ENCODE assay signal across 9 cellular contexts in the genomic region with DNA sequence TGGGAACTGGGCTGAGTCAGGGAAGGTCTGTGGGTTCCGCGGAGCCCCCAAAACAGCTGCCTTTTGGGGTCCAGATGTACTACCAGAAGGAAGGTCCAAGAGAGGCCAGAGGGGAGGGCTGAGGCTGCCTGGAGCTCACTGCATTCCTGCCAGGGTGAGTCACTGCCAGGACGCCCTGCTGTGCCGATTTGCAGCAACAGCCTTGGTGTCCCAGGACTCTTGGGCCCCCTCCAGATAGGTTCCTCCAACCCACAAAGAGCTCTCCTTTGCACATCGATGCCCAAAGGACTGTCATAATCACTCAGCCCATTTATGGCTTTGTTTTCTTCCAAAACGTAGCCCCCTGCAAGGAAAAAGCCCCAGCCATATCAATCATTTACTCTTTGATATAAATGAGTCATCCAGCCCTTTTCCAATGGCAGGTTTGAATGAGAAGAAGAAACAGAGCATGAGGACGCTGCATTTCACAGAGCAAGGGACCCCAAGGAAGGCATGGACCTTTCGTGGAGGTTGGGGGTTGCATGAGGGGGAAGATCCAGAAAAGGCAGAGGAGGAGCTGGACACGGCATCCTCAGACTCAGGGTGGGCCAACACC. TPM values are rescaled to one million over a fixed set of nuclear protein-coding genes. Genes with fewer than 3 reads are reported as not detected.
DNase-seq lines count a peak whose midpoint lies in the region; ATAC-seq and TF ChIP-seq lines count a peak whose summit lies in the region.
"Had no signal": no experiment of that assay in that cellular context is flagged by ENCODE, and none has a peak within 500 bp of the region (broad histone marks: within the 10 kb centered on the region; RNA-seq: fewer than 3 reads in every experiment).

No MANE protein-coding gene starts in this region.

- no peak for TF ChIP-seq POLR2A in GM18505 (IDR thresholded peaks at IDR 0.05; ENCODE audit: borderline replicate concordance, extremely low read depth, insufficient read depth, insufficient read length)

- peaks cover 20% of the 10 kb centered on the region for H3K4me1 ChIP-seq in adipocyte (ENCODE audit: control insufficient read depth, insufficient read depth, low read length)
- H3K4me1 ChIP-seq: thyroid gland had no signal

- intact Hi-C loops in left ventricle myocardium superior (cut with micrococcal nuclease), result no loop called here

- no peak overlapping the region for H3K4me3 ChIP-seq in adipocyte (ENCODE audit: low read length)
- H3K4me3 ChIP-seq: thyroid gland had no signal

- H3K9ac ChIP-seq in adipocyte (ENCODE audit: low read length), result no peak overlapping the region

- POLR2A ChIA-PET in HEK293T (lab: Yijun Ruan, JAX), result interaction anchor here (1.4 kb wide), 1 partner anchor 12 kb away, joined by 3 read pairs; no protein-coding TSS in a partner anchor

- H3K9me3 ChIP-seq in adipocyte (ENCODE audit: control insufficient read depth, low read length), result peaks cover 7% of the 10 kb centered on the region
- H3K9me3 ChIP-seq: thyroid gland had no signal

- DNase-seq in HEK293T (ENCODE audit: extremely low spot score) (peak; percentile 68), adipocyte (ENCODE audit: low read depth) (peak; percentile 85), left ventricle myocardium superior (peak; percentile 48), smooth muscle cell of the brain vasculature (ENCODE audit: low read depth, low spot score) (peak; percentile 75), NCI-H2029 (lab: John Stamatoyannopoulos, UW) (no peak), ecto neural progenitor cell (ENCODE audit: low spot score) (no peak), NOMO-1 treated with dmso at 0.1 percent for 144 hours (lab: John Stamatoyannopoulos, UW; ENCODE audit: unreplicated experiment) (no peak)
- DNase-seq: thyroid gland had no signal

- no peaks in the 10 kb centered on the region for H3K36me3 ChIP-seq in adipocyte (ENCODE audit: control insufficient read depth, insufficient read depth, low read length, severe bottlenecking)
- H3K36me3 ChIP-seq: thyroid gland had no signal

- peaks cover 45% of the 10 kb centered on the region for H3K27me3 ChIP-seq in adipocyte (replicated peaks; ENCODE audit: control insufficient read depth, insufficient read depth, low read length)
- H3K27me3 ChIP-seq: thyroid gland had no signal

- CTCF ChIA-PET in HEK293T (lab: Yijun Ruan, JAX), result interaction anchor here (1.3 kb wide), 1 partner anchor 59 kb away, joined by 3 read pairs; no protein-coding TSS in a partner anchor

- ATAC-seq in left ventricle myocardium superior, result peak; percentile 46
- no peak for ATAC-seq in GM18505 (IDR thresholded peaks at IDR 0.05; ENCODE audit: unreplicated experiment)

TF ChIP-seq in HEK293T, 16 proteins besides CTCF, POLR2A, EP300 and RAD21:
- peak; percentile 41; the same call in 1 of the 2 replicates for TF ChIP-seq PKNOX1 (IDR thresholded peaks at IDR 0.05)
- TF ChIP-seq FOXA1 (IDR thresholded peaks at IDR 0.05), result no peak
TF ChIP-seq in HEK293T: peak in this region for 1.

RNA-seq across cellular contexts. Expression of gene COL13A1, which starts 32.2 kb away (rescaled TPM):
- 1.0 TPM for total RNA-seq in left ventricle myocardium superior

Comparison
In these comparisons a context has a peak if more than half of its experiments do, and no peak if none do; other contexts are left out.
1. DNase-seq: peak in HEK293T (single experiment), adipocyte (single experiment), left ventricle myocardium superior (single experiment) and smooth muscle cell of the brain vasculature (single experiment); none in NCI-H2029 (single experiment), ecto neural progenitor cell (single experiment) and NOMO-1 treated with dmso at 0.1 percent for 144 hours (single experiment).